Comparison of ENCODE assay signal across 14 cellular contexts in genomic region chr13:30748717-30749116, GRCh38. TPM values are rescaled to one million over a fixed set of nuclear protein-coding genes. Genes with fewer than 3 reads are reported as not detected.
DNase-seq lines count a peak whose midpoint lies in the region; ATAC-seq and TF ChIP-seq lines count a peak whose summit lies in the region.
"Had no signal": no experiment of that assay in that cellular context is flagged by ENCODE, and none has a peak within 500 bp of the region (broad histone marks: within the 10 kb centered on the region; RNA-seq: fewer than 3 reads in every experiment).

No MANE protein-coding gene starts in this region.

- H3K4me1 ChIP-seq in Panc1 (ENCODE audit: control insufficient read depth, insufficient read depth, low read length) = peaks cover 19% of the 10 kb centered on the region
- H3K4me1 ChIP-seq in gastrocnemius medialis = peaks cover 52% of the 10 kb centered on the region in 2 donors

- intact Hi-C loops in Panc1 (cut with micrococcal nuclease; ENCODE audit: unreplicated experiment) (loop anchor here (10.0 kb wide), 1 partner anchor 46 kb away; no protein-coding TSS in a partner anchor), gastrocnemius medialis (cut with DNase I; ENCODE audit: low total_unique reads) (no loop called here)

- POLR2A ChIA-PET in Panc1 (lab: Charles Lee) = no interaction called here

- H3K27me3 ChIP-seq in Panc1 (ENCODE audit: control insufficient read depth, insufficient read depth, low read length) = no peaks in the 10 kb centered on the region
- H3K27me3 ChIP-seq in gastrocnemius medialis = no peaks in the 10 kb centered on the region
- H3K27me3 ChIP-seq: BE2C had no signal

- CTCF ChIA-PET in Panc1 (lab: Charles Lee) = no interaction called here

- DNase-seq in NCI-H510A treated with DMSO at 0.1 percent for 48 hours (lab: John Stamatoyannopoulos, UW) (peak; percentile 7), NCI-H510A (lab: John Stamatoyannopoulos, UW) (no peak), NCI-H1092 treated with DMSO at 0.1 percent for 48 hours (lab: John Stamatoyannopoulos, UW) (peak; percentile 20), Panc1 (ENCODE audit: low read depth, low spot score) (no peak), myocyte (ENCODE audit: low read depth) (peak; percentile 83), AG08395 (ENCODE audit: low spot score) (no peak), gastrocnemius medialis (no peak)
- DNase-seq: BE2C; CD4-positive, alpha-beta memory T cell; DMS53; GM23248 had no signal

- H3K36me3 ChIP-seq in Panc1 (ENCODE audit: control insufficient read depth, insufficient read depth, low read length) (no peaks in the 10 kb centered on the region), gastrocnemius medialis (no peaks in the 10 kb centered on the region)
- H3K36me3 ChIP-seq: BE2C had no signal

- no TSS peak for BruUV-seq in Panc1 (replicated peaks; lab: Mats Ljungman, UMichigan)

- H3K4me3 ChIP-seq in Panc1 (ENCODE audit: low read depth in 2 of 2, low read length in 2 of 2) (no peak overlapping the region), gastrocnemius medialis (no peak overlapping the region)
- H3K4me3 ChIP-seq: GM23248 had no signal

- in situ Hi-C loops in Panc1 (cut with HindIII; ENCODE audit: low pct_unique_long_range_greater_than_20kb, low sequenced_read_pairs) = no loop called here
- in situ Hi-C loops in gastrocnemius medialis (cut with MboI; ENCODE audit: low sequenced_read_pairs in 4 of 4) = no loop called here

- H3K27ac ChIP-seq in Panc1 (ENCODE audit: low read length) = peak overlapping the region; percentile 39; the same call in 1 of the 2 replicates
- no peak overlapping the region for H3K27ac ChIP-seq in gastrocnemius medialis
- H3K27ac ChIP-seq: C4-2B, GM23248 had no signal

- TF ChIP-seq POLR2A in gastrocnemius medialis (IDR thresholded peaks at IDR 0.05) = no peak

- TF ChIP-seq CTCF in Panc1 (IDR thresholded peaks at IDR 0.05) (no peak), gastrocnemius medialis (IDR thresholded peaks at IDR 0.05 in 4 of 5, conservative IDR thresholded peaks at IDR 0.05 in 1 of 5) (no peak)

- ATAC-seq in Panc1 (no peak), GM21528 (IDR thresholded peaks at IDR 0.05; ENCODE audit: low FRiP score, unreplicated experiment) (no peak), gastrocnemius medialis (no peak)
- ATAC-seq: HCT116 had no signal

- H3K9me3 ChIP-seq in Panc1 (ENCODE audit: control insufficient read depth, insufficient read depth, low read depth, low read length) (no peaks in the 10 kb centered on the region), gastrocnemius medialis (no peaks in the 10 kb centered on the region)

RNA-seq across cellular contexts. Expression of gene ALOX5AP, which starts 13.4 kb away (rescaled TPM):
- total RNA-seq in Panc1 (2021; ENCODE audit: unreplicated experiment) = 2.1 TPM
- polyA plus RNA-seq in Panc1 (2012; ENCODE audit: insufficient read length) = 0.65 TPM
- total RNA-seq in myocyte = not detected in 2 replicates
- polyA plus RNA-seq in myocyte (2012) = 1.3 TPM
- 1 to 10 TPM; 5.3 to 9.1 (median 7.1) TPM for total RNA-seq in gastrocnemius medialis
- total RNA-seq: GM23248 had no signal

Comparison
In these comparisons a context has a peak if more than half of its experiments do, and no peak if none do; other contexts are left out.
1. DNase-seq: peak in NCI-H510A treated with DMSO at 0.1 percent for 48 hours (single experiment), NCI-H1092 treated with DMSO at 0.1 percent for 48 hours (single experiment) and myocyte (single experiment); none in NCI-H510A (single experiment), Panc1 (single experiment), AG08395 (single experiment) and gastrocnemius medialis (0 of 2).